In the genomic region with DNA sequence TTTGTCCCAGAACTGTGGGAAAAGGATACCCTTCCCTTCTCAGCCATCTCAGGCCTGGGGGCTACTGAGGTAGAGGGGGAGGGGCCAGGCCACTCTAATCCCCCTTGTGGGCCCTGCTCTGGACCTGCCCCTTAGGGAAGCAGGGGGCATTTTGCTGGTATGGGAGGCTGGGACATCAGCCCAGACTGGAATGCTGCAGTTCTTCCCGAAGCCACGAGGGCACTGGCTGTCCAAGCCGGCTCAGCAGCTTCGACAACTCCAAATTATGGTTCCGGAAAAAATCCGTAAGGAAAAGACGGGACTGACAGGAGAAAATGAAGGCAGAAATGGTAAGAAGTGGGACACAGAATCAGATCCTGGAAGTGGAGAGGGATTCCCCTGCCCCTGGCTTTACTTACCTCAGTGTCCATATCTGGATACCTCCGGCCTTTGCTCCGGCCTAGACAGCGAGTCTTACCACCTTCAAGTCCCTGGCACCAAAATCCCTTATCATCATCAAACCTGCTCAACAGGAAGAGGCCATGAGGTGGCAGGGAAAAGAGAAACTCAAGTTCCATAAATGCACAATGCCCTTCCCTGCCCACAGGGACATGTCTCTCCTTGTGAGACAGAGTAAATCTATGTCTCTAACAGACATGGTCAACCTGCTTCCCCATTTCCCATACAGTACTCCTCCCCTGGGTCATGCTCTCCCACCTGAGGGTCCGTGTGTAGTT, we compare ENCODE assay signal across 16 cellular contexts. TPM values are rescaled to one million over a fixed set of nuclear protein-coding genes. Genes with fewer than 3 reads are reported as not detected.
DNase-seq lines count a peak whose midpoint lies in the region; ATAC-seq and TF ChIP-seq lines count a peak whose summit lies in the region.
"Had no signal": no experiment of that assay in that cellular context is flagged by ENCODE, and none has a peak within 500 bp of the region (broad histone marks: within the 10 kb centered on the region; RNA-seq: fewer than 3 reads in every experiment).

No MANE protein-coding gene starts in this region.

- POLR2A ChIA-PET in MCF 10A (lab: Yijun Ruan, JAX), result interaction anchor here (1.2 to 3.4 kb wide), 2 partner anchors 8 to 16 kb away, joined by 6 to 11 read pairs; a partner anchor contains a TSS
- POLR2A ChIA-PET in naive thymus-derived CD8-positive, alpha-beta T cell (lab: Charles Lee), result interaction anchor here (1.2 kb wide), 1 partner anchor 8 kb away, joined by 4 read pairs; no protein-coding TSS in a partner anchor

- no peak overlapping the region for H3K4me2 ChIP-seq in mesendoderm (ENCODE audit: low read length)
- H3K4me2 ChIP-seq: BLaER1 had no signal

- no peak for ATAC-seq in naive thymus-derived CD8-positive, alpha-beta T cell
- no peak for ATAC-seq in sciatic nerve

- H3K56ac ChIP-seq in mesendoderm (ENCODE audit: low read length), result no peak overlapping the region

- H3K36me3 ChIP-seq in mesendoderm (ENCODE audit: control insufficient read depth, insufficient read depth, low read length), result peaks cover 16% of the 10 kb centered on the region

- no peaks in the 10 kb centered on the region for H3K9me3 Mint-ChIP-seq in IgD-negative memory B cell
- H3K9me3 Mint-ChIP-seq in MCF 10A (ENCODE audit: unreplicated experiment), result no peaks in the 10 kb centered on the region
- H3K9me3 Mint-ChIP-seq in naive thymus-derived CD8-positive, alpha-beta T cell, result no peaks in the 10 kb centered on the region
- H3K9me3 Mint-ChIP-seq: T-helper 2 cell treated with Interferon-gamma antibody and Interleukin-4, amounts not matched to agents 5 μg/mL and 100 μg/mL, for 36 hours had no signal

- H3K4me1 Mint-ChIP-seq in IgD-negative memory B cell, result peaks cover 14 to 20% (median 16%) of the 10 kb centered on the region in 3 donors
- H3K4me1 Mint-ChIP-seq in MCF 10A (ENCODE audit: insufficient read depth, unreplicated experiment), result peaks cover 11% of the 10 kb centered on the region
- peaks cover 26 to 40% (median 28%) of the 10 kb centered on the region in 4 donors for H3K4me1 Mint-ChIP-seq in naive thymus-derived CD8-positive, alpha-beta T cell

- no peaks in the 10 kb centered on the region for H3K4me1 ChIP-seq in mesendoderm (ENCODE audit: control insufficient read depth, low read depth, low read length)

- H2BK5ac ChIP-seq in mesendoderm (ENCODE audit: low read length), result no peak overlapping the region

- H4K5ac ChIP-seq in mesendoderm (ENCODE audit: low read length), result no peak overlapping the region

- H2BK15ac ChIP-seq in mesendoderm (replicated peaks; ENCODE audit: low read depth), result no peak overlapping the region

- H3K23ac ChIP-seq in mesendoderm (ENCODE audit: low read length), result no peak overlapping the region

- no peak overlapping the region for H4K8ac ChIP-seq in mesendoderm (ENCODE audit: low read depth, low read length)

- H3K27me3 ChIP-seq in mesendoderm (ENCODE audit: insufficient read depth, low read length, poor library complexity), result no peaks in the 10 kb centered on the region
- H3K27me3 ChIP-seq: BLaER1 had no signal

- WGBS in mesendoderm (ENCODE audit: extremely low coverage, insufficient coverage, low lambda C conversion rate), result no CpG with 5 or more reads among the region's 11 CpGs

- H3K4me3 Mint-ChIP-seq in IgD-negative memory B cell, result peak overlapping the region in 1 of 4 donors; percentile 61
- H3K4me3 Mint-ChIP-seq in MCF 10A (ENCODE audit: unreplicated experiment), result no peak overlapping the region
- H3K4me3 Mint-ChIP-seq in naive thymus-derived CD8-positive, alpha-beta T cell, result no peak overlapping the region
- H3K4me3 Mint-ChIP-seq: T-helper 2 cell treated with Interferon-gamma antibody and Interleukin-4, amounts not matched to agents 5 μg/mL and 100 μg/mL, for 36 hours had no signal

- H3K27ac ChIP-seq in mesendoderm (ENCODE audit: low read depth, low read length), result no peak overlapping the region
- H3K27ac ChIP-seq: BLaER1 had no signal

- peak; percentile 32 for TF ChIP-seq CTCF in AG09309 (IDR thresholded peaks at IDR 0.05; ENCODE audit: control insufficient read depth, insufficient read depth, low read depth, low read length, missing control alignments)
- TF ChIP-seq CTCF in MCF 10A (IDR thresholded peaks at IDR 0.05; ENCODE audit: unreplicated experiment), result no peak

- intact Hi-C loops in MCF 10A (cut with micrococcal nuclease) (no loop called here), sciatic nerve (cut with DNase I) (no loop called here)

- H3K4me3 ChIP-seq in AG09309 (ENCODE audit: control insufficient read depth, low read depth, low read length) (no peak overlapping the region), mesendoderm (ENCODE audit: low read length) (no peak overlapping the region)
- H3K4me3 ChIP-seq: BLaER1 had no signal

- H3K18ac ChIP-seq in mesendoderm (ENCODE audit: low read length), result no peak overlapping the region

- no peak overlapping the region for H2BK120ac ChIP-seq in mesendoderm (ENCODE audit: low read depth, low read length)

- H3K4ac ChIP-seq in mesendoderm (ENCODE audit: low read depth, low read length), result no peak overlapping the region

- H2AK5ac ChIP-seq in mesendoderm (ENCODE audit: low read length), result no peak overlapping the region

- H3K36me3 Mint-ChIP-seq in IgD-negative memory B cell, result peaks cover 8% of the 10 kb centered on the region
- peaks cover 84% of the 10 kb centered on the region for H3K36me3 Mint-ChIP-seq in MCF 10A (ENCODE audit: insufficient read depth, unreplicated experiment)
- peaks cover 5 to 78% (median 11%) of the 10 kb centered on the region in 3 donors for H3K36me3 Mint-ChIP-seq in naive thymus-derived CD8-positive, alpha-beta T cell

- CTCF ChIA-PET in MCF 10A (lab: Yijun Ruan, JAX), result no interaction called here

- BruUV-seq in MCF 10A (replicated peaks; lab: Mats Ljungman, UMichigan), result TSS peak; percentile 13

- H3K9ac ChIP-seq in mesendoderm (ENCODE audit: low read length), result no peak overlapping the region
- H3K9ac ChIP-seq: BLaER1 had no signal

- no peaks in the 10 kb centered on the region for H3K79me1 ChIP-seq in mesendoderm (ENCODE audit: low read length)

- H3K79me2 ChIP-seq in mesendoderm (ENCODE audit: control insufficient read depth, insufficient read depth, low read length), result no peaks in the 10 kb centered on the region

- H3K27me3 Mint-ChIP-seq in IgD-negative memory B cell (no peaks in the 10 kb centered on the region), MCF 10A (ENCODE audit: insufficient read depth, unreplicated experiment) (no peaks in the 10 kb centered on the region)
- H3K27me3 Mint-ChIP-seq in naive thymus-derived CD8-positive, alpha-beta T cell, result no peaks in the 10 kb centered on the region

- H3K27ac Mint-ChIP-seq in IgD-negative memory B cell, result peak overlapping the region in 2 of 3 donors; percentile 74 to 80
- no peak overlapping the region for H3K27ac Mint-ChIP-seq in MCF 10A (ENCODE audit: low read depth, unreplicated experiment)
- peak overlapping the region in 6 of 10 donors; percentile 15 to 92 (median 53) for H3K27ac Mint-ChIP-seq in naive thymus-derived CD8-positive, alpha-beta T cell
- H3K27ac Mint-ChIP-seq: T-helper 2 cell treated with Interferon-gamma antibody and Interleukin-4, amounts not matched to agents 5 μg/mL and 100 μg/mL, for 36 hours had no signal

- DNase-seq in AG09309 (ENCODE audit: low read depth) (no peak), MCF 10A (ENCODE audit: unreplicated experiment) (no peak), DMS79 treated with DMSO at 0.1 percent for 48 hours (lab: John Stamatoyannopoulos, UW) (no peak), HCEC 1CT (no peak), mesendoderm (no peak), sciatic nerve (ENCODE audit: low spot score) (no peak)
- DNase-seq in naive thymus-derived CD8-positive, alpha-beta T cell, result peak in 1 of 10 donors; percentile 32
- DNase-seq: activated CD8-positive, alpha-beta memory T cell treated with anti-CD3 and anti-CD28 coated beads for 24 hours; activated naive CD4-positive, alpha-beta T cell; KBM-7; NCI-H146; NCI-H524; stimulated activated CD4-positive, alpha-beta T cell treated with anti-CD3 and anti-CD28 coated beads, Interleukin-2, amount 100 ng/mL, for 24 hours had no signal

RNA-seq across cellular contexts. Expression of a gene that starts 9.0 kb away (rescaled TPM):
- polyA plus RNA-seq in IgD-negative memory B cell, result 21.4 TPM
- 22.9 and 25.2 TPM in 2 replicates for total RNA-seq in MCF 10A (2022)
- 100 to 1,000 TPM; 101 to 112 TPM for total RNA-seq in naive thymus-derived CD8-positive, alpha-beta T cell
- polyA plus RNA-seq in naive thymus-derived CD8-positive, alpha-beta T cell, result 10 to 100 TPM; 13.4 to 34.3 (median 24.5) TPM
- polyA plus RNA-seq in mesendoderm (2013, experiment 1 of 2), result 7.4 TPM
- 8.0 TPM for polyA plus RNA-seq in mesendoderm (2013, experiment 2 of 2)
- 32.9 TPM for total RNA-seq in sciatic nerve

RNA-seq across cellular contexts. Expression of a gene that starts 17.0 kb away (rescaled TPM):
- 15.2 TPM for polyA plus RNA-seq in IgD-negative memory B cell
- total RNA-seq in MCF 10A (2022) (84.2 and 112 TPM in 2 replicates), sciatic nerve (99.1 TPM)
- total RNA-seq in naive thymus-derived CD8-positive, alpha-beta T cell, result 10 to 100 TPM; 79.0 to 79.9 TPM
- 10 to 100 TPM; 12.3 to 18.5 (median 13.4) TPM for polyA plus RNA-seq in naive thymus-derived CD8-positive, alpha-beta T cell
- polyA plus RNA-seq in mesendoderm (2013, experiment 1 of 2), result 20.4 TPM
- polyA plus RNA-seq in mesendoderm (2013, experiment 2 of 2), result 22.1 TPM

RNA-seq across cellular contexts. Expression of a gene that starts 20.6 kb away (rescaled TPM):
- 54.4 TPM for polyA plus RNA-seq in IgD-negative memory B cell
- total RNA-seq in MCF 10A (2022) (13.1 and 19.5 TPM in 2 replicates), sciatic nerve (13.2 TPM)
- 10 to 100 TPM; 19.9 to 22.1 TPM for total RNA-seq in naive thymus-derived CD8-positive, alpha-beta T cell
- 10 to 100 TPM; 32.2 to 44.6 (median 37.9) TPM for polyA plus RNA-seq in naive thymus-derived CD8-positive, alpha-beta T cell
- 149 TPM for polyA plus RNA-seq in mesendoderm (2013, experiment 1 of 2)
- polyA plus RNA-seq in mesendoderm (2013, experiment 2 of 2), result 149 TPM

RNA-seq across cellular contexts. Expression of a gene that starts 58.3 kb away (rescaled TPM):
- 31.8 TPM for polyA plus RNA-seq in IgD-negative memory B cell
- total RNA-seq in MCF 10A (2022), result 78.0 and 97.9 TPM in 2 replicates
- 10 to 100 TPM; 72.2 to 72.7 TPM for total RNA-seq in naive thymus-derived CD8-positive, alpha-beta T cell
- 10 to 100 TPM; 18.9 to 33.5 (median 25.9) TPM for polyA plus RNA-seq in naive thymus-derived CD8-positive, alpha-beta T cell
- polyA plus RNA-seq in mesendoderm (2013, experiment 1 of 2), result 31.2 TPM
- polyA plus RNA-seq in mesendoderm (2013, experiment 2 of 2), result 32.6 TPM
- 53.6 TPM for total RNA-seq in sciatic nerve
